ENCODE assay signal across 5 cellular contexts in the genomic region with DNA sequence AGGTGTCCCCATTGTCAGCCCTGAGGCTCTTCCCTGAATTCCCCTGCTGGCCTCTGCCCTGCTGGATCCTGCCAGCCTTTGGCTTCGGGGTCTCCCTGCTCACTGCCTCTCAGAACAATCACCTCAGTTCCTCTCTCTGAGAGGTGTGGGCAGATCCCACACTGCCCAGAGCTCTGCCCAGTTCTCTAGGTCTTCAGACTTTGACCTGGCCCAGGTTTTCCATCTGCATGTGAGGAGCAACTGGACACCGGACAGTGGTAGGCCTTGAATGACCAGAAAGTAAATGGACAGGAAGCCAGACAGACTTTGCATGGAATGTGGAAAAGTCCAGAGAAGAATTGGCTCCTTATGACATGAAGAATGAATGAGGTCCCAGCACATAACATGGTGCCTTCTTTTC.
DNase-seq lines count a peak whose midpoint lies in the region; ATAC-seq, FAIRE-seq and TF ChIP-seq lines count a peak whose summit lies in the region.
"Not testable (repeated sequence)": the region's sequence is repeated elsewhere in the genome, so short reads cannot be mapped to it uniquely, and the experiment has no call there.

No MANE protein-coding gene starts in this region.

- ATAC-seq in foreskin keratinocyte (peak; percentile 15), HepG2 (peak; percentile 92), mucosa of descending colon (peak; percentile 27), upper lobe of left lung (ENCODE audit: low FRiP score in 2 of 2) (peak; percentile 6 to 19)
- ATAC-seq in stimulated activated effector memory CD8-positive, alpha-beta T cell treated with anti-CD3 and anti-CD28 coated beads, Interleukin-12 subunit alpha, Interleukin-12 subunit beta, amount 100 ng/mL, for 72 hours, result peak; percentile 42

- 92% methylated on average over 1 of the region's 2 CpGs for WGBS in HepG2 (ENCODE audit: low lambda C conversion rate)
- WGBS in upper lobe of left lung, 2 donors, result 92% methylated on average over 1 of the region's 2 CpGs; no CpG with 5 or more reads in 1 of the 2 donors

- not testable (repeated sequence) for TF ChIP-seq CTCF in foreskin keratinocyte (conservative IDR thresholded peaks at IDR 0.05); HepG2 (CRISPR knock-in tag; IDR thresholded peaks at IDR 0.05); mucosa of descending colon (IDR thresholded peaks at IDR 0.05); upper lobe of left lung (IDR thresholded peaks at IDR 0.05)

- not testable (repeated sequence) for H3K27ac Mint-ChIP-seq in stimulated activated effector memory CD8-positive, alpha-beta T cell treated with anti-CD3 and anti-CD28 coated beads, Interleukin-12 subunit alpha, Interleukin-12 subunit beta, amount 100 ng/mL, for 72 hours

- H3K4me3 ChIP-seq in HepG2 (replicated peaks in 1 of 3; ENCODE audit: insufficient read depth in 1 of 3, low read depth in 2 of 3, low read length in 3 of 3); mucosa of descending colon; upper lobe of left lung: not testable (repeated sequence)

- H3K4me2 ChIP-seq in HepG2 (ENCODE audit: low read depth, low read length), result not testable (repeated sequence)

- TF ChIP-seq RAD21 in HepG2 (CRISPR knock-in tag; IDR thresholded peaks at IDR 0.05), result not testable (repeated sequence)

- not testable (repeated sequence) for H3K27me3 ChIP-seq in foreskin keratinocyte; HepG2 (ENCODE audit: control insufficient read depth in 1 of 2, insufficient read depth in 2 of 2, low read length in 2 of 2); upper lobe of left lung

- not testable (repeated sequence) for H3K36me3 ChIP-seq in HepG2 (replicated peaks in 1 of 2; ENCODE audit: control insufficient read depth in 1 of 2, insufficient read depth in 2 of 2, low read length in 2 of 2); mucosa of descending colon (ENCODE audit: low read depth)
- H3K36me3 ChIP-seq in upper lobe of left lung, result peaks cover 5 to 19% (median 12%) of the 10 kb centered on the region in 4 donors

- H2AFZ ChIP-seq in HepG2 (ENCODE audit: low read length), result not testable (repeated sequence)

- POLR2A ChIA-PET in HepG2 (lab: Yijun Ruan, JAX), result not testable (repeated sequence)

- FAIRE-seq in HepG2 (lab: Jason Lieb, UNC), result not testable (repeated sequence)

- H3K27ac ChIP-seq in foreskin keratinocyte; HepG2 (ENCODE audit: extremely low read length, insufficient read depth, low read length); upper lobe of left lung: not testable (repeated sequence)

- BruUV-seq in HepG2 (replicated peaks; lab: Mats Ljungman, UMichigan), result not testable (repeated sequence)

- not testable (repeated sequence) for H4K20me1 ChIP-seq in HepG2 (ENCODE audit: insufficient read depth, low read length)

- H3K36me3 Mint-ChIP-seq in stimulated activated effector memory CD8-positive, alpha-beta T cell treated with anti-CD3 and anti-CD28 coated beads, Interleukin-12 subunit alpha, Interleukin-12 subunit beta, amount 100 ng/mL, for 72 hours, result peaks cover 33% of the 10 kb centered on the region

- CTCF ChIA-PET in HepG2 (lab: Yijun Ruan, JAX; ENCODE audit: low intra/inter-chr PET ratio, low total read pairs), result not testable (repeated sequence)

- in situ Hi-C loops in HepG2 (cut with HindIII; ENCODE audit: extremely low pct_ligation_motif_present, low pct_unique_long_range_greater_than_20kb), result not testable (repeated sequence)

- not testable (repeated sequence) for H3K4me1 Mint-ChIP-seq in stimulated activated effector memory CD8-positive, alpha-beta T cell treated with anti-CD3 and anti-CD28 coated beads, Interleukin-12 subunit alpha, Interleukin-12 subunit beta, amount 100 ng/mL, for 72 hours

- not testable (repeated sequence) for H3K9me3 ChIP-seq in HepG2 (ENCODE audit: low read length); mucosa of descending colon; upper lobe of left lung

- TF ChIP-seq EP300 in HepG2 (IDR thresholded peaks at IDR 0.05; ENCODE audit: low read depth in 2 of 2, low read length in 2 of 2); HepG2 (CRISPR knock-in tag; IDR thresholded peaks at IDR 0.05; ENCODE audit: borderline replicate concordance); upper lobe of left lung (IDR thresholded peaks at IDR 0.05): not testable (repeated sequence)

- not testable (repeated sequence) for H3K4me3 Mint-ChIP-seq in stimulated activated effector memory CD8-positive, alpha-beta T cell treated with anti-CD3 and anti-CD28 coated beads, Interleukin-12 subunit alpha, Interleukin-12 subunit beta, amount 100 ng/mL, for 72 hours

- intact Hi-C loops in HepG2 (cut with micrococcal nuclease; ENCODE audit: unreplicated experiment); mucosa of descending colon (cut with DNase I, micrococcal nuclease): not testable (repeated sequence)

- H3K9ac ChIP-seq in HepG2 (ENCODE audit: insufficient read depth, low read depth, low read length), result not testable (repeated sequence)

- H3K4me1 ChIP-seq in foreskin keratinocyte; HepG2 (ENCODE audit: insufficient read depth, low read length); mucosa of descending colon (ENCODE audit: low read depth); upper lobe of left lung: not testable (repeated sequence)

- H3K9me3 Mint-ChIP-seq in stimulated activated effector memory CD8-positive, alpha-beta T cell treated with anti-CD3 and anti-CD28 coated beads, Interleukin-12 subunit alpha, Interleukin-12 subunit beta, amount 100 ng/mL, for 72 hours, result not testable (repeated sequence)

- DNase-seq in foreskin keratinocyte; HepG2 (ENCODE audit: low spot score); mucosa of descending colon; stimulated activated effector memory CD8-positive, alpha-beta T cell treated with anti-CD3 and anti-CD28 coated beads, Interleukin-12 subunit alpha, Interleukin-12 subunit beta, amount 100 ng/mL, for 72 hours (ENCODE audit: low spot score in 2 of 2); upper lobe of left lung: not testable (repeated sequence)

- not testable (repeated sequence) for TF ChIP-seq POLR2A in HepG2 (IDR thresholded peaks at IDR 0.05; ENCODE audit: insufficient read depth in 1 of 2, low read depth in 2 of 2, low read length in 2 of 2); upper lobe of left lung (IDR thresholded peaks at IDR 0.05)

- H3K79me2 ChIP-seq in HepG2 (ENCODE audit: insufficient read depth, low read length), result not testable (repeated sequence)

Comparison
In these comparisons a context has a peak if more than half of its experiments do, and no peak if none do; other contexts are left out.
1. ATAC-seq: peak in every context shown above with its lines; median percentile 92 in HepG2; 42 in stimulated activated effector memory CD8-positive, alpha-beta T cell treated with anti-CD3 and anti-CD28 coated beads, Interleukin-12 subunit alpha, Interleukin-12 subunit beta, amount 100 ng/mL, for 72 hours; 27 in mucosa of descending colon; 15 in foreskin keratinocyte; 12 in upper lobe of left lung.